8 cellular contexts compared by ENCODE assay signal in the genomic region with DNA sequence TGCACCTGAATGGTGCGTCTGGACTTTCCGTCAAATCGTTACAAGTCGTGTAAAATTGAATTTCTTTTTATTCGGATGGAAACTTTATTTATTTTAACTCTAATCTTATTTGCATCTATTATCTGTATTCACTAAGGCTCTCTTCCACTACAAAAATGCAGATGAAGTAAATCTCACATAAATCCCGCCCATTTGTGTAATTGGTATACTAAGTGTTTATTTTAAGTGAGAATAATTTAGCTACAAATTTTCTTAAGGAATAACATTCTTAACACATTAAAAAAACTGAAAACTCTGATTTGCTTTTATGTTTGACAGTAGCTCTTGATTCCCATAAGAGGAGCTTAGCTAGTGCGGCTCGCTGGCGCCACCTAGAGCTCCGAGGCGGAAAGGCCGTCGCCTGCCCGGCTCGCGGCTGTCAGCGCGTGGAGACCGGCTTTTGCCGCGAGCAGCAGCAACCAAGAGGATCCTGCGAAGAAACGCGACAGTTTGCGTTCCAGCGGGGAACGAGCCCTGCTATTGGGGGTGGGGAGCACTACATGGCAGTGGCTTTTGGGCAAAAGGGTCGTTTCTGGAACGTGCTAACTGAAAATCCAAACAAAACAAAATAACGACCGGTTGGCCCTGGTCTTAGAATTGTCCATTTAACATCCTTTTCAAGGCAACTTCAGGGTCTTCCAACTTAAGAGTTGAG. TPM values are rescaled to one million over a fixed set of nuclear protein-coding genes. Genes with fewer than 3 reads are reported as not detected.
DNase-seq lines count a peak whose midpoint lies in the region; ATAC-seq and TF ChIP-seq lines count a peak whose summit lies in the region.

No MANE protein-coding gene starts in this region.

- no peaks in the 10 kb centered on the region for H3K9me2 ChIP-seq in Loucy (replicated peaks; ENCODE audit: low read depth, low read length)

- WGBS in heart left ventricle, 4 donors = 1% methylated on average over 21 to 31 of the region's 31 CpGs

- ATAC-seq in GM21381 (IDR thresholded peaks at IDR 0.05; ENCODE audit: unreplicated experiment) = peak; percentile 64
- ATAC-seq in heart left ventricle = peak; percentile 84 to 94 (median 90)

- H3K4me2 ChIP-seq in Loucy (ENCODE audit: low read depth, low read length, poor library complexity, severe bottlenecking) = peak overlapping the region; percentile 55

- H3K9me3 ChIP-seq in CD8-positive, alpha-beta memory T cell (ENCODE audit: low read length) = no peaks in the 10 kb centered on the region
- H3K9me3 ChIP-seq in Loucy (ENCODE audit: insufficient read depth, low read depth, low read length) (no peaks in the 10 kb centered on the region), heart left ventricle (no peaks in the 10 kb centered on the region), vagina (no peaks in the 10 kb centered on the region)

- POLR2A ChIA-PET in CD8-positive, alpha-beta memory T cell (lab: Charles Lee) = interaction anchor here (0.7 kb wide), 1 partner anchor 238 kb away, joined by 3 read pairs; no protein-coding TSS in a partner anchor

- peak overlapping the region; percentile 77 for H2AFZ ChIP-seq in Loucy (ENCODE audit: low read length)

- no peak overlapping the region for H3K4me3 ChIP-seq in CD8-positive, alpha-beta memory T cell (ENCODE audit: low read length)
- peak overlapping the region; percentile 47 for H3K4me3 ChIP-seq in Loucy (ENCODE audit: low read length, poor library complexity, severe bottlenecking)
- H3K4me3 ChIP-seq in heart left ventricle = peak overlapping the region in 1 of 12 donors; percentile 28
- H3K4me3 ChIP-seq in vagina = peak overlapping the region in 1 of 2 donors; percentile 24

- H3K36me3 ChIP-seq in CD8-positive, alpha-beta memory T cell (ENCODE audit: insufficient read depth, low read length) = no peaks in the 10 kb centered on the region
- H3K36me3 ChIP-seq in Loucy (ENCODE audit: insufficient read depth, low read length) (no peaks in the 10 kb centered on the region), heart left ventricle (peaks cover 0 to 2% (median 0%) of the 10 kb centered on the region in 9 donors), vagina (no peaks in the 10 kb centered on the region)

- H3K4me3 Mint-ChIP-seq in CD8-positive, alpha-beta memory T cell = peak overlapping the region; percentile 72 to 85 (median 75)

- TF ChIP-seq POLR2A in heart left ventricle (IDR thresholded peaks at IDR 0.05) (no peak), vagina (IDR thresholded peaks at IDR 0.05) (no peak)

- H3K9ac ChIP-seq in Loucy (ENCODE audit: low read depth, low read length, poor library complexity, severe bottlenecking) = peak overlapping the region; percentile 25

- H3K9me3 Mint-ChIP-seq in CD8-positive, alpha-beta memory T cell = peaks cover 0 to 8% (median 1%) of the 10 kb centered on the region in 5 donors

- DNase-seq in CD8-positive, alpha-beta memory T cell = peak; percentile 79 to 89 (median 81)
- DNase-seq in SW480 (ENCODE audit: low spot score) = peak; percentile 70
- DNase-seq in activated naive CD8-positive, alpha-beta T cell treated with anti-CD3 and anti-CD28 coated beads, Interleukin-2, amount 50 U/mL, for 16 hours (ENCODE audit: low read depth, low spot score) = peak; percentile 78
- DNase-seq in heart left ventricle = peak; percentile 81 to 94 (median 82)
- peak; percentile 33 for DNase-seq in pulmonary artery endothelial cell (ENCODE audit: low read depth, low spot score)
- no peak for DNase-seq in vagina (ENCODE audit: extremely low spot score in 2 of 2)

- peaks cover 40% of the 10 kb centered on the region for H3K4me1 ChIP-seq in CD8-positive, alpha-beta memory T cell (ENCODE audit: insufficient read depth, low read length)
- H3K4me1 ChIP-seq in Loucy (ENCODE audit: insufficient read depth, low read length, poor library complexity, severe bottlenecking) (no peaks in the 10 kb centered on the region), heart left ventricle (peaks cover 7 to 61% (median 33%) of the 10 kb centered on the region in 12 donors), vagina (peaks cover 41% of the 10 kb centered on the region)

- H3K27ac Mint-ChIP-seq in CD8-positive, alpha-beta memory T cell = peak overlapping the region in 5 of 8 donors; percentile 34 to 90 (median 52)

- no peaks in the 10 kb centered on the region for H4K20me1 ChIP-seq in Loucy (ENCODE audit: insufficient read depth, low read length, poor library complexity, severe bottlenecking)

- no peaks in the 10 kb centered on the region for H3F3A ChIP-seq in Loucy (ENCODE audit: low read depth)

- peaks cover 68 to 69% of the 10 kb centered on the region in 2 donors for H3K27me3 Mint-ChIP-seq in CD8-positive, alpha-beta memory T cell

- intact Hi-C loops in heart left ventricle (cut with DNase I) = loop anchor here (1.0 to 10.0 kb wide), 12 partner anchors 184 to 1127 kb away; no protein-coding TSS in a partner anchor
- intact Hi-C loops in vagina (cut with DNase I) = loop anchor here (1.0 to 2.0 kb wide), 2 partner anchors 11 to 941 kb away; no protein-coding TSS in a partner anchor

- peaks cover 35 to 50% (median 46%) of the 10 kb centered on the region in 3 donors for H3K4me1 Mint-ChIP-seq in CD8-positive, alpha-beta memory T cell

- H3K27ac ChIP-seq in CD8-positive, alpha-beta memory T cell (ENCODE audit: low read depth, low read length) = no peak overlapping the region
- no peak overlapping the region for H3K27ac ChIP-seq in heart left ventricle
- no peak overlapping the region for H3K27ac ChIP-seq in vagina

- TF ChIP-seq CTCF in Loucy (conservative IDR thresholded peaks at IDR 0.05; ENCODE audit: low read length) = peak; percentile 99
- peak; percentile 94 to 100 (median 98) for TF ChIP-seq CTCF in heart left ventricle (IDR thresholded peaks at IDR 0.05)
- TF ChIP-seq CTCF in vagina (IDR thresholded peaks at IDR 0.05) = peak; percentile 67 to 89 (median 81)

- H3K36me3 Mint-ChIP-seq in CD8-positive, alpha-beta memory T cell = peaks cover 0 to 2% (median 0%) of the 10 kb centered on the region in 3 donors

- CTCF ChIA-PET in CD8-positive, alpha-beta memory T cell (lab: Charles Lee) = interaction anchor here (0.7 to 2.9 kb wide), 23 partner anchors 9 to 1925 kb away, joined by 3 to 47 read pairs (median 4); partner anchors contain the start of gene SCRN3

- no peaks in the 10 kb centered on the region for H3K79me2 ChIP-seq in Loucy (ENCODE audit: insufficient read depth, low read length)

- H3K27me3 ChIP-seq in CD8-positive, alpha-beta memory T cell (ENCODE audit: insufficient read depth, low read length, poor library complexity, severe bottlenecking) = peaks cover 74% of the 10 kb centered on the region
- H3K27me3 ChIP-seq in Loucy (ENCODE audit: insufficient read depth, low read length, poor library complexity, severe bottlenecking) (no peaks in the 10 kb centered on the region), heart left ventricle (peaks cover 69 to 95% (median 87%) of the 10 kb centered on the region in 9 donors), vagina (peaks cover 18% of the 10 kb centered on the region)

RNA-seq across cellular contexts. Expression of gene SP9, which starts 6.7 kb away (rescaled TPM):
- total RNA-seq in CD8-positive, alpha-beta memory T cell = not detected
- polyA plus RNA-seq in CD8-positive, alpha-beta memory T cell = not detected
- total RNA-seq in heart left ventricle (under 1 TPM in 1 of 9 donors, not detected in 8; 0.08 TPM), pulmonary artery endothelial cell (not detected in 2 replicates), vagina (not detected)
- polyA plus RNA-seq in heart left ventricle = not detected

RNA-seq across cellular contexts. Expression of gene SCRN3, which starts 54.1 kb away (rescaled TPM):
- 10 to 100 TPM; 15.8 to 16.0 TPM for total RNA-seq in CD8-positive, alpha-beta memory T cell
- polyA plus RNA-seq in CD8-positive, alpha-beta memory T cell = 10.2 TPM
- total RNA-seq in heart left ventricle (10 to 100 TPM; 29.8 to 56.6 (median 43.0) TPM), pulmonary artery endothelial cell (19.7 and 30.6 TPM in 2 replicates), vagina (15.7 TPM)
- 10 to 100 TPM; 15.7 to 20.2 TPM for polyA plus RNA-seq in heart left ventricle

Comparison
In these comparisons a context has a peak if more than half of its experiments do, and no peak if none do; other contexts are left out.
1. DNase-seq: peak in CD8-positive, alpha-beta memory T cell (5 of 5), SW480 (single experiment), activated naive CD8-positive, alpha-beta T cell treated with anti-CD3 and anti-CD28 coated beads, Interleukin-2, amount 50 U/mL, for 16 hours (single experiment), heart left ventricle (5 of 5) and pulmonary artery endothelial cell (single experiment); none in vagina (0 of 2).
2. Peak in every context shown above with its lines, with median percentiles within 50 percentile points of each other: CTCF ChIP-seq.